1 cellular context compared by ENCODE assay signal in genomic region chr22:41359376-41359775, GRCh38.
TF ChIP-seq lines count a peak whose summit lies in the region.

No MANE protein-coding gene starts in this region.

TF ChIP-seq in K562, 482 proteins besides CTCF, POLR2A, EP300 and RAD21:
- no peak for TF ChIP-seq DDX20 (tag; IDR thresholded peaks at IDR 0.05; ENCODE audit: low read depth)
- no peak for TF ChIP-seq MAFK (IDR thresholded peaks at IDR 0.05; ENCODE audit: low read length)
- TF ChIP-seq KHSRP (IDR thresholded peaks at IDR 0.05), result no peak
- no peak for TF ChIP-seq TRIM28 (IDR thresholded peaks at IDR 0.05)
- TF ChIP-seq POLR3A (IDR thresholded peaks at IDR 0.05; ENCODE audit: borderline replicate concordance, extremely low read depth, insufficient read depth, insufficient read length), result no peak
- no peak for TF ChIP-seq BHLHE40 (IDR thresholded peaks at IDR 0.05; ENCODE audit: low read length)
- no peak for TF ChIP-seq NR3C1 (CRISPR knock-in tag; IDR thresholded peaks at IDR 0.05)
- TF ChIP-seq PHF20 (IDR thresholded peaks at IDR 0.05; ENCODE audit: partially characterized antibody), result no peak
- no peak for TF ChIP-seq LARP7 (IDR thresholded peaks at IDR 0.05)
- TF ChIP-seq SLC30A9 (CRISPR knock-in tag; IDR thresholded peaks at IDR 0.05), result no peak
